6 cellular contexts compared by ENCODE assay signal in genomic region chr19:19488041-19488874, GRCh38.
A peak's percentile ranks its signal among the peaks of the same experiment; 100 is the strongest.
DNase-seq lines count a peak whose midpoint lies in the region.

No MANE protein-coding gene starts in this region.

- no peak overlapping the region for H3K4me3 ChIP-seq in stomach smooth muscle (ENCODE audit: low read length in 2 of 2)

- no peak overlapping the region for H3K9ac ChIP-seq in stomach smooth muscle (ENCODE audit: low read length in 2 of 2)

- peaks cover 28% of the 10 kb centered on the region for H3K4me1 ChIP-seq in stomach smooth muscle (ENCODE audit: control insufficient read depth, insufficient read depth, low read length)

- H3K4me1 Mint-ChIP-seq in T-helper 1 cell treated with Interleukin-12 subunit alpha and Interleukin-12 subunit beta and Interleukin-4 antibody, amounts not matched to agents 30 μg/mL and 1 μg/mL, for 36 hours (ENCODE audit: low read depth) = peaks cover 26% of the 10 kb centered on the region

- DNase-seq in T-helper 1 cell = no peak
- DNase-seq in fibroblast of peridontal ligament (ENCODE audit: extremely low read depth) = peak; percentile 12
- DNase-seq in UCSD-AML1 (lab: John Stamatoyannopoulos, UW; ENCODE audit: unreplicated experiment) = no peak
- no peak for DNase-seq in activated gamma-delta T cell (lab: John Stamatoyannopoulos, UW)

- H3K27me3 Mint-ChIP-seq in T-helper 1 cell treated with Interleukin-12 subunit alpha and Interleukin-12 subunit beta and Interleukin-4 antibody, amounts not matched to agents 30 μg/mL and 1 μg/mL, for 36 hours (ENCODE audit: low read depth) = no peaks in the 10 kb centered on the region

- H3K4me3 Mint-ChIP-seq in T-helper 1 cell treated with Interleukin-12 subunit alpha and Interleukin-12 subunit beta and Interleukin-4 antibody, amounts not matched to agents 30 μg/mL and 1 μg/mL, for 36 hours = peak overlapping the region; percentile 75

- no peaks in the 10 kb centered on the region for H3K27me3 ChIP-seq in stomach smooth muscle (ENCODE audit: control insufficient read depth in 1 of 2, insufficient read depth in 2 of 2, low read length in 2 of 2)

- H3K27ac ChIP-seq in stomach smooth muscle (ENCODE audit: low read length) = peak overlapping the region; percentile 64

- peaks cover 2% of the 10 kb centered on the region for H3K36me3 Mint-ChIP-seq in T-helper 1 cell treated with Interleukin-12 subunit alpha and Interleukin-12 subunit beta and Interleukin-4 antibody, amounts not matched to agents 30 μg/mL and 1 μg/mL, for 36 hours (ENCODE audit: low read depth)

- H3K9me3 Mint-ChIP-seq in T-helper 1 cell treated with Interleukin-12 subunit alpha and Interleukin-12 subunit beta and Interleukin-4 antibody, amounts not matched to agents 30 μg/mL and 1 μg/mL, for 36 hours = no peaks in the 10 kb centered on the region

- H3K36me3 ChIP-seq in stomach smooth muscle (ENCODE audit: control insufficient read depth in 2 of 2, insufficient read depth in 2 of 2, low read length in 2 of 2) = peaks cover 7 to 8% of the 10 kb centered on the region in 2 donors

- H3K9me3 ChIP-seq in stomach smooth muscle (ENCODE audit: control insufficient read depth in 2 of 2, low read length in 2 of 2) = no peaks in the 10 kb centered on the region

- H3K27ac Mint-ChIP-seq in T-helper 1 cell treated with Interleukin-12 subunit alpha and Interleukin-12 subunit beta and Interleukin-4 antibody, amounts not matched to agents 30 μg/mL and 1 μg/mL, for 36 hours = peak overlapping the region; percentile 100
